ENCODE assay signal across 10 cellular contexts in the genomic region with DNA sequence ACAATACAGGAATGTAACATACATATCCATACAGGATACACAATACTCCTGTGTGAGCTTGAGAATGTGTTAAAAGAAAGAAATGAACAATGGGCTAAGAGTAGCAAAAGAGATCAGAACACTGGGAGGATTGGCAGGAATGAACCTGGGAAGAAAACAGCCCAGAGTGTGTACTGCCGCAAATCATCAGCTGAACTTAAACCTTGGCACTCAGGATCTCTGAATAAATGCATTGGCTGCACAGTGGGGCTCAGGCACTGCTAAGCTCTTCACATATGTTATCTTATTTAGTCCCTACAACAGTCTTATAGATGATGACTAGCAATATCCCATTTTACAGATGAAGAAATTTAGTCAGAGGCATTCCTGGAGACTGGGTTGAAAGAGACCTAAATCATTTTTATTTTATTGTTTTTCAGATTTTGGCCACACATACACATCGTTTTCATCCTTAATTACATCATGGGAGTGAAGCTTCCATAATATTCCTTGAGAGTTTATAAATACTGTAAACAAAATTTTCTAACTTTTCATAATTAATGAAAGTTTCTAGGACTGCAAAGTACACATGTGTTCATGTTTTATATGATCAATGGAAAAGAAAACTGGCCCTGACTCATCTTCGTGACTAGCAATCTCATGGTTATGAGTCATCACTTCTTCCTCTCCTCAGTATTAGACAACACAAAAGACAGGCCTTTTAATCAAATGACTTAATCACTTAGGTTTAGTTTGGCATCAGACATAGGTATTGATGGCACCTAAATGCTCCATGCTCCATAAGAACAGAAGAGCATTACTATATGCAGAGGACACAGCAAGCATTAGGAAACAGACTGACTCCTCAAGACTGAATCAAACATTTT. TPM values are rescaled to one million over a fixed set of nuclear protein-coding genes. Genes with fewer than 3 reads are reported as not detected.
DNase-seq lines count a peak whose midpoint lies in the region; ATAC-seq and TF ChIP-seq lines count a peak whose summit lies in the region.
"Had no signal": no experiment of that assay in that cellular context is flagged by ENCODE, and none has a peak within 500 bp of the region (broad histone marks: within the 10 kb centered on the region; RNA-seq: fewer than 3 reads in every experiment).

No MANE protein-coding gene starts in this region.

- POLR2A ChIA-PET in WTC11 (lab: Charles Lee): no interaction called here

- H3K36me3 Mint-ChIP-seq in WTC11 (no peaks in the 10 kb centered on the region), glutamatergic neuron (ENCODE audit: unreplicated experiment) (no peaks in the 10 kb centered on the region)
- H3K36me3 Mint-ChIP-seq: IgD-negative memory B cell; naive thymus-derived CD8-positive, alpha-beta T cell had no signal

- TF ChIP-seq CTCF in WTC11 (IDR thresholded peaks at IDR 0.05) (no peak), glutamatergic neuron (IDR thresholded peaks at IDR 0.05; ENCODE audit: partially characterized antibody, unreplicated experiment) (no peak)

- CTCF ChIA-PET in WTC11 (lab: Charles Lee): no interaction called here

- no peak overlapping the region for H3K27ac Mint-ChIP-seq in WTC11
- H3K27ac Mint-ChIP-seq in glutamatergic neuron (ENCODE audit: unreplicated experiment): no peak overlapping the region
- H3K27ac Mint-ChIP-seq: IgD-negative memory B cell; naive thymus-derived CD8-positive, alpha-beta T cell had no signal

- H3K4me3 Mint-ChIP-seq in WTC11 (peak overlapping the region; percentile 10; the same call in 1 of the 2 replicates), glutamatergic neuron (ENCODE audit: unreplicated experiment) (no peak overlapping the region)
- H3K4me3 Mint-ChIP-seq: IgD-negative memory B cell; naive thymus-derived CD8-positive, alpha-beta T cell had no signal

- H3K27me3 Mint-ChIP-seq in WTC11 (ENCODE audit: low read depth): peaks cover 23% of the 10 kb centered on the region
- H3K27me3 Mint-ChIP-seq in glutamatergic neuron (ENCODE audit: unreplicated experiment): no peaks in the 10 kb centered on the region
- H3K27me3 Mint-ChIP-seq: IgD-negative memory B cell; naive thymus-derived CD8-positive, alpha-beta T cell had no signal

- H3K4me1 Mint-ChIP-seq in WTC11 (peaks cover 35% of the 10 kb centered on the region), glutamatergic neuron (ENCODE audit: low read depth, unreplicated experiment) (peaks cover 5% of the 10 kb centered on the region)
- H3K4me1 Mint-ChIP-seq: IgD-negative memory B cell; naive thymus-derived CD8-positive, alpha-beta T cell had no signal

- peak; percentile 7; the same call in 1 of the 2 replicates for ATAC-seq in WTC11
- ATAC-seq in GM18498 (IDR thresholded peaks at IDR 0.05; ENCODE audit: unreplicated experiment): no peak
- no peak for ATAC-seq in GM18873 (IDR thresholded peaks at IDR 0.05; ENCODE audit: low FRiP score, unreplicated experiment)
- ATAC-seq: naive thymus-derived CD8-positive, alpha-beta T cell had no signal

- DNase-seq in EL: peak; percentile 87
- peak; percentile 72 for DNase-seq in HS-27A (ENCODE audit: low read depth)
- no peak for DNase-seq in WTC11 (ENCODE audit: low spot score)
- DNase-seq in kidney glomerular epithelial cell (lab: John Stamatoyannopoulos, UW): peak; percentile 82
- no peak for DNase-seq in central memory CD4-positive, alpha-beta T cell
- no peak for DNase-seq in glutamatergic neuron
- DNase-seq: naive thymus-derived CD8-positive, alpha-beta T cell had no signal

- H3K9me3 Mint-ChIP-seq in WTC11 (no peaks in the 10 kb centered on the region), glutamatergic neuron (ENCODE audit: unreplicated experiment) (no peaks in the 10 kb centered on the region)

TF ChIP-seq in WTC11, 78 proteins besides CTCF, POLR2A, EP300 and RAD21:
- no peak for TF ChIP-seq SOX15 (CRISPR knock-in tag; IDR thresholded peaks at IDR 0.05)
- no peak for TF ChIP-seq ZNF121 (CRISPR knock-in tag; IDR thresholded peaks at IDR 0.05)
- TF ChIP-seq NFATC4 (CRISPR knock-in tag; IDR thresholded peaks at IDR 0.05): no peak
- no peak for TF ChIP-seq ELF4 (CRISPR knock-in tag; IDR thresholded peaks at IDR 0.05; ENCODE audit: low read depth)
- no peak for TF ChIP-seq ATF6 (CRISPR knock-in tag; IDR thresholded peaks at IDR 0.05)
TF ChIP-seq in WTC11: peak in this region for 0.

RNA-seq across cellular contexts. Expression of gene CDH18, which starts 59.2 kb away (rescaled TPM):
- total RNA-seq in WTC11 (2021) (0.24 TPM in 1 of 3 replicates, not detected in the others), glutamatergic neuron (ENCODE audit: unreplicated experiment) (0.49 TPM)
- total RNA-seq: naive thymus-derived CD8-positive, alpha-beta T cell had no signal

Comparison
In these comparisons a context has a peak if more than half of its experiments do, and no peak if none do; other contexts are left out.
1. DNase-seq: peak in EL (single experiment), HS-27A (single experiment) and kidney glomerular epithelial cell (single experiment); none in WTC11 (single experiment), central memory CD4-positive, alpha-beta T cell (single experiment) and glutamatergic neuron (single experiment).